Comparison of ENCODE assay signal across 8 cellular contexts in the genomic region with DNA sequence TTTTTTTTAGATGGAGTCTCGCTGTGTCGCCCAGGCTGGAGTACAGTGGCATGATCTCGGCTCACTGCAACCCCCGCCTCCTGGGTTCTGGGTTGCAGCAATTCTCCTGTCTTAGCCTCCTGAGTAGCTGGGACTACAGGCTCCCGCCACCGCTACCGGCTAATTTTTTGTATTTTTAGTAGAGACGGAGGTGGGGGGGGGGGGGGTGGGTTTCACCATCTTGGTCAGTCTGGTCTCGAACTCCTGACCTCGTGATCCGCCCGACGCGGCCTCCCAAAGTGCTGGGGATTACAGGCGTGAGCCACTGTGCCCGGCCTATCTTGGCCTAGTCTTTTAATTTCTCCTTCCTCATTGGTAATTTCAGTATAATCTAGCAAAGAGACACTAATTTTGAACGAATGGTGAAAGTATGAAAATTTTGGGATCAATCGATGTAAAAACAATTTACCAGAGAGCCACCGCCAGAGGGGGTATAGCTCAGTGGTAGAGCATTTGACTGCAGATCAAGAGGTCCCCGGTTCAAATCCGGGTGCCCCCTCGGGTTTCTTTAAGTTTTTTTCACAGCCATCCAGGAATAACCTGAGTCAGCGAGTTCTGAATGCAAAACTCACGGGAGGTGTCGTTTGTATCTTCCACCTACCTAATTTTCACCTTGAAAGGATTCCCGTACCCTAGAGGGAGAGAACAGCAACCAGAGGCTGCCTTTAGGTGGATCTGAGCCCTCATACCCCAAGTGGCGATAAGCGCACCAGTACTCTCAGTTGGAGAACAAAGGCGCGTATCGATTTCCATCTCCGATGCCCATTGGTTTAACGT. TPM values are rescaled to one million over a fixed set of nuclear protein-coding genes. Genes with fewer than 3 reads are reported as not detected.
A peak's percentile ranks its signal among the peaks of the same experiment; 100 is the strongest.
DNase-seq lines count a peak whose midpoint lies in the region; ATAC-seq and TF ChIP-seq lines count a peak whose summit lies in the region.

No MANE protein-coding gene starts in this region.

- CTCF ChIA-PET in naive thymus-derived CD4-positive, alpha-beta T cell (lab: Charles Lee) = interaction anchor here (0.8 to 2.9 kb wide), 5 partner anchors 13 to 286 kb away, joined by 3 to 21 read pairs (median 3); a partner anchor contains a TSS

- peaks cover 0 to 10% (median 0%) of the 10 kb centered on the region in 3 experiments for H3K36me3 ChIP-seq in naive thymus-derived CD4-positive, alpha-beta T cell (ENCODE audit: control insufficient read depth in 2 of 3, insufficient read depth in 3 of 3, low read length in 3 of 3)

- no peak for ATAC-seq in Right ventricle myocardium superior (ENCODE audit: poor library complexity)
- no peak for ATAC-seq in Right ventricle myocardium inferior
- ATAC-seq in naive thymus-derived CD4-positive, alpha-beta T cell = no peak

- DNase-seq in Right ventricle myocardium superior (peak; percentile 70), Right ventricle myocardium inferior (ENCODE audit: missing footprints) (no peak), NCI-H748 treated with DMSO at 0.1 percent for 48 hours (lab: John Stamatoyannopoulos, UW) (peak; percentile 76), epithelial cell of proximal tubule (ENCODE audit: low read depth) (no peak), substantia nigra (lab: John Stamatoyannopoulos, UW) (peak in 33 of 49 donors; percentile 17 to 69 (median 34)), GM19238 (ENCODE audit: insufficient read length, low spot score) (no peak)
- peak; percentile 89 for DNase-seq in activated CD8-positive, alpha-beta memory T cell treated with anti-CD3 and anti-CD28 coated beads for 24 hours
- DNase-seq in naive thymus-derived CD4-positive, alpha-beta T cell = peak; percentile 46 to 82 (median 69)

- intact Hi-C loops in Right ventricle myocardium superior (cut with DNase I) (no loop called here), Right ventricle myocardium inferior (cut with DNase I) (loop anchor here (5.0 kb wide), 1 partner anchor 115 kb away; a partner anchor contains a TSS)
- intact Hi-C loops in naive thymus-derived CD4-positive, alpha-beta T cell (cut with micrococcal nuclease) = loop anchor here (1.0 to 5.0 kb wide), 3 partner anchors 190 to 595 kb away; a partner anchor contains a TSS

- H3K4me1 ChIP-seq in naive thymus-derived CD4-positive, alpha-beta T cell (ENCODE audit: control insufficient read depth in 2 of 2, insufficient read depth in 2 of 2, low read length in 2 of 2) = peaks cover 22 to 25% of the 10 kb centered on the region in 2 donors

- no peaks in the 10 kb centered on the region for H3K9me3 ChIP-seq in naive thymus-derived CD4-positive, alpha-beta T cell (ENCODE audit: control insufficient read depth in 2 of 3, low read length in 3 of 3)

- peak overlapping the region; percentile 90 for H3K4me3 ChIP-seq in epithelial cell of proximal tubule (ENCODE audit: low read depth, low read length)
- H3K4me3 ChIP-seq in naive thymus-derived CD4-positive, alpha-beta T cell (ENCODE audit: low read length) = peak overlapping the region; percentile 98

- peak overlapping the region; percentile 88 for H3K27ac ChIP-seq in naive thymus-derived CD4-positive, alpha-beta T cell (ENCODE audit: low read depth, low read length)
- peak overlapping the region; percentile 97 for H3K27ac ChIP-seq in substantia nigra (ENCODE audit: low read depth, low read length, poor library complexity, severe bottlenecking)

- H3K4me3 Mint-ChIP-seq in naive thymus-derived CD4-positive, alpha-beta T cell = peak overlapping the region; percentile 94 to 100 (median 99)

- H3K27me3 ChIP-seq in naive thymus-derived CD4-positive, alpha-beta T cell (ENCODE audit: control insufficient read depth in 2 of 2, insufficient read depth in 2 of 2, low read length in 2 of 2) = no peaks in the 10 kb centered on the region

- peaks cover 0 to 5% (median 4%) of the 10 kb centered on the region in 5 donors for H3K36me3 Mint-ChIP-seq in naive thymus-derived CD4-positive, alpha-beta T cell

- H3K27ac Mint-ChIP-seq in naive thymus-derived CD4-positive, alpha-beta T cell = peak overlapping the region; percentile 90 to 98 (median 97)

- H3K4me1 Mint-ChIP-seq in naive thymus-derived CD4-positive, alpha-beta T cell = peaks cover 18 to 38% (median 32%) of the 10 kb centered on the region in 7 donors

- TF ChIP-seq CTCF in epithelial cell of proximal tubule (conservative IDR thresholded peaks at IDR 0.05; ENCODE audit: low read depth, low read length) = peak; percentile 25

- POLR2A ChIA-PET in naive thymus-derived CD4-positive, alpha-beta T cell (lab: Charles Lee) = interaction anchor here (0.7 to 8.4 kb wide), 11 partner anchors 10 to 115 kb away, joined by 3 to 171 read pairs (median 6); a partner anchor contains a TSS

- H3K9me3 Mint-ChIP-seq in naive thymus-derived CD4-positive, alpha-beta T cell = peaks cover 0 to 12% (median 0%) of the 10 kb centered on the region in 11 donors

- H3K27me3 Mint-ChIP-seq in naive thymus-derived CD4-positive, alpha-beta T cell = peaks cover 0 to 6% (median 0%) of the 10 kb centered on the region in 5 donors

RNA-seq across cellular contexts. Expression of a gene that starts 2.5 kb away (rescaled TPM):
- total RNA-seq in Right ventricle myocardium superior (31.7 TPM), Right ventricle myocardium inferior (38.5 TPM), epithelial cell of proximal tubule (261 and 308 TPM in 2 replicates)
- 100 to 1,000 TPM in 4 of 5 experiments, 10 to 100 TPM in 1; 75.3 to 199 (median 113) TPM for total RNA-seq in naive thymus-derived CD4-positive, alpha-beta T cell
- polyA plus RNA-seq in naive thymus-derived CD4-positive, alpha-beta T cell = 10 to 100 TPM; 43.4 to 54.5 TPM

RNA-seq across cellular contexts. Expression of a gene that starts 13.9 kb away (rescaled TPM):
- 767 TPM for total RNA-seq in Right ventricle myocardium superior
- 897 TPM for total RNA-seq in Right ventricle myocardium inferior
- 1,471 and 1,718 TPM in 2 replicates for total RNA-seq in epithelial cell of proximal tubule
- 1,000 to 10,000 TPM; 1,312 to 2,438 (median 1,877) TPM for total RNA-seq in naive thymus-derived CD4-positive, alpha-beta T cell
- polyA plus RNA-seq in naive thymus-derived CD4-positive, alpha-beta T cell = 1,000 to 10,000 TPM; 1,326 to 1,996 TPM

RNA-seq across cellular contexts. Expression of a gene that starts 42.3 kb away (rescaled TPM):
- total RNA-seq in Right ventricle myocardium superior (7.6 TPM), Right ventricle myocardium inferior (9.4 TPM), epithelial cell of proximal tubule (9.6 and 13.9 TPM in 2 replicates)
- 10 to 100 TPM; 33.0 to 69.5 (median 53.4) TPM for total RNA-seq in naive thymus-derived CD4-positive, alpha-beta T cell
- 1 to 10 TPM; 5.0 to 8.5 TPM for polyA plus RNA-seq in naive thymus-derived CD4-positive, alpha-beta T cell

Comparison
In these comparisons a context has a peak if more than half of its experiments do, and no peak if none do; other contexts are left out.
1. DNase-seq: peak in Right ventricle myocardium superior (single experiment), NCI-H748 treated with DMSO at 0.1 percent for 48 hours (single experiment), activated CD8-positive, alpha-beta memory T cell treated with anti-CD3 and anti-CD28 coated beads for 24 hours (single experiment), naive thymus-derived CD4-positive, alpha-beta T cell (9 of 9) and substantia nigra (33 of 49); none in Right ventricle myocardium inferior (single experiment), epithelial cell of proximal tubule (single experiment) and GM19238 (single experiment).